19 cellular contexts compared by ENCODE assay signal in the genomic region with DNA sequence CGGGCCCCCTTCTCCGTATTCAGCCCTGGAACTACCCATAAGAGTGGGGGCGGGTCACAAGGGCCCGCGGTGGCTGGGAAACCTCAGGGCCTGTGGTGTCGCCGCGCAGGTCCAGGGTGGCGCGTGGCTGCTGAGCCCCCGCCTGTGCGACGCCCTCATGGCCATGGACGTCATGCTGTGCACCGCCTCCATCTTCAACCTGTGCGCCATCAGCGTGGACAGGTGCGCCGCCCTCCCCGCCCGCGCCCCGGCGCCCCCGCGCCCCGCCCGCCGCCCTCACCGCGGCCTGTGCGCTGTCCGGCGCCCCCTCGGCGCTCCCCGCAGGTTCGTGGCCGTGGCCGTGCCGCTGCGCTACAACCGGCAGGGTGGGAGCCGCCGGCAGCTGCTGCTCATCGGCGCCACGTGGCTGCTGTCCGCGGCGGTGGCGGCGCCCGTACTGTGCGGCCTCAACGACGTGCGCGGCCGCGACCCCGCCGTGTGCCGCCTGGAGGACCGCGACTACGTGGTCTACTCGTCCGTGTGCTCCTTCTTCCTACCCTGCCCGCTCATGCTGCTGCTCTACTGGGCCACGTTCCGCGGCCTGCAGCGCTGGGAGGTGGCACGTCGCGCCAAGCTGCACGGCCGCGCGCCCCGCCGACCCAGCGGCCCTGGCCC. TPM values are rescaled to one million over a fixed set of nuclear protein-coding genes. Genes with fewer than 3 reads are reported as not detected.
A peak's percentile ranks its signal among the peaks of the same experiment; 100 is the strongest.
DNase-seq lines count a peak whose midpoint lies in the region; ATAC-seq and TF ChIP-seq lines count a peak whose summit lies in the region.
"Had no signal": no experiment of that assay in that cellular context is flagged by ENCODE, and none has a peak within 500 bp of the region (broad histone marks: within the 10 kb centered on the region; RNA-seq: fewer than 3 reads in every experiment).

No MANE protein-coding gene starts in this region.

- no peak overlapping the region for H3K27ac Mint-ChIP-seq in CD4-positive, alpha-beta T cell
- H3K27ac Mint-ChIP-seq in naive B cell, result no peak overlapping the region
- H3K27ac Mint-ChIP-seq in activated naive CD8-positive, alpha-beta T cell treated with anti-CD3 and anti-CD28 coated beads, Interleukin-2, amount 50 U/mL, for 24 hours, result no peak overlapping the region

- no peak for DNase-seq in CD4-positive, alpha-beta T cell
- DNase-seq in H7 (peak; percentile 83), choroid plexus epithelial cell (ENCODE audit: low read depth) (peak; percentile 20), naive B cell (no peak), NCI-H82 treated with DMSO at 0.1 percent for 48 hours (lab: John Stamatoyannopoulos, UW; ENCODE audit: unreplicated experiment) (no peak), GDM1 (lab: John Stamatoyannopoulos, UW) (no peak), SIG-M5 (lab: John Stamatoyannopoulos, UW) (no peak)
- DNase-seq in activated naive CD8-positive, alpha-beta T cell treated with anti-CD3 and anti-CD28 coated beads, Interleukin-2, amount 50 U/mL, for 24 hours, result no peak
- DNase-seq: activated effector memory CD4-positive, alpha-beta T cell treated with Interleukin-2 at 50 U/mL for 16 hours; CD4-positive, CD25-positive, alpha-beta regulatory T cell; gastrocnemius medialis; GF-D8; left cardiac atrium; NCI-H187 treated with DMSO at 0.1 percent for 48 hours; NCI-H510A treated with DMSO at 0.1 percent for 48 hours had no signal

- H3K27me3 ChIP-seq in CD4-positive, alpha-beta T cell (ENCODE audit: control insufficient read depth, insufficient read depth, low read length), result peaks cover 29% of the 10 kb centered on the region
- H3K27me3 ChIP-seq in H7 (ENCODE audit: control insufficient read depth, insufficient read depth, low read length), result peaks cover 33% of the 10 kb centered on the region

- no peak overlapping the region for H3K27ac ChIP-seq in CD4-positive, alpha-beta T cell (ENCODE audit: low read depth, low read length)
- H3K27ac ChIP-seq: breast epithelium, gastrocnemius medialis, skin epidermis had no signal

- no peaks in the 10 kb centered on the region for H3K9me3 ChIP-seq in CD4-positive, alpha-beta T cell (ENCODE audit: control insufficient read depth, low read length)
- H3K9me3 ChIP-seq: breast epithelium, gastrocnemius medialis, HAP-1 had no signal

- no peaks in the 10 kb centered on the region for H3K36me3 Mint-ChIP-seq in CD4-positive, alpha-beta T cell (ENCODE audit: low read depth)
- H3K36me3 Mint-ChIP-seq in naive B cell, result peaks cover 0 to 8% of the 10 kb centered on the region in 2 donors
- H3K36me3 Mint-ChIP-seq in activated naive CD8-positive, alpha-beta T cell treated with anti-CD3 and anti-CD28 coated beads, Interleukin-2, amount 50 U/mL, for 24 hours (ENCODE audit: low read depth), result peaks cover 4% of the 10 kb centered on the region
- H3K36me3 Mint-ChIP-seq: CD4-positive, CD25-positive, alpha-beta regulatory T cell had no signal

- POLR2A ChIA-PET in CD4-positive, alpha-beta T cell (lab: Charles Lee), result interaction anchor here (0.6 kb wide), 1 partner anchor 75 kb away, joined by 3 read pairs; no protein-coding TSS in a partner anchor

- CTCF ChIA-PET in CD4-positive, alpha-beta T cell (lab: Charles Lee), result no interaction called here

- intact Hi-C loops in CD4-positive, alpha-beta T cell (cut with DNase I, micrococcal nuclease), result no loop called here

- H3K4me3 ChIP-seq in H7 (ENCODE audit: insufficient read depth, low read depth, low read length), result peak overlapping the region; percentile 20; the same call in 1 of the 2 replicates
- H3K4me3 ChIP-seq in choroid plexus epithelial cell (ENCODE audit: low read depth, low read length), result peak overlapping the region; percentile 8
- H3K4me3 ChIP-seq: gastrocnemius medialis, HAP-1, skin epidermis had no signal

- H3K4me1 Mint-ChIP-seq in CD4-positive, alpha-beta T cell (ENCODE audit: low read depth), result peaks cover 12% of the 10 kb centered on the region
- H3K4me1 Mint-ChIP-seq in naive B cell, result peaks cover 15 to 18% (median 15%) of the 10 kb centered on the region in 3 donors
- peaks cover 17% of the 10 kb centered on the region for H3K4me1 Mint-ChIP-seq in activated naive CD8-positive, alpha-beta T cell treated with anti-CD3 and anti-CD28 coated beads, Interleukin-2, amount 50 U/mL, for 24 hours

- no peak overlapping the region for H3K4me3 Mint-ChIP-seq in CD4-positive, alpha-beta T cell
- H3K4me3 Mint-ChIP-seq in naive B cell, result peak overlapping the region in 5 of 8 donors; percentile 19 to 80 (median 35)
- H3K4me3 Mint-ChIP-seq in activated naive CD8-positive, alpha-beta T cell treated with anti-CD3 and anti-CD28 coated beads, Interleukin-2, amount 50 U/mL, for 24 hours, result no peak overlapping the region

- ATAC-seq in CD4-positive, alpha-beta T cell (ENCODE audit: poor library complexity), result peak; percentile 30
- peak; percentile 14 to 18 for ATAC-seq in naive B cell (ENCODE audit: low read depth in 2 of 2)
- no peak for ATAC-seq in activated naive CD8-positive, alpha-beta T cell treated with anti-CD3 and anti-CD28 coated beads, Interleukin-2, amount 50 U/mL, for 24 hours
- ATAC-seq: gastrocnemius medialis, left cardiac atrium had no signal

- no peaks in the 10 kb centered on the region for H3K9me3 Mint-ChIP-seq in CD4-positive, alpha-beta T cell
- no peaks in the 10 kb centered on the region for H3K9me3 Mint-ChIP-seq in naive B cell
- H3K9me3 Mint-ChIP-seq in activated naive CD8-positive, alpha-beta T cell treated with anti-CD3 and anti-CD28 coated beads, Interleukin-2, amount 50 U/mL, for 24 hours, result no peaks in the 10 kb centered on the region
- H3K9me3 Mint-ChIP-seq: CD4-positive, CD25-positive, alpha-beta regulatory T cell had no signal

- H3K36me3 ChIP-seq in H7 (replicated peaks; ENCODE audit: control insufficient read depth, insufficient read depth, low read length), result no peaks in the 10 kb centered on the region
- H3K36me3 ChIP-seq: breast epithelium, gastrocnemius medialis had no signal

- peaks cover 40% of the 10 kb centered on the region for H3K27me3 Mint-ChIP-seq in CD4-positive, alpha-beta T cell
- peaks cover 8 to 39% (median 29%) of the 10 kb centered on the region in 3 donors for H3K27me3 Mint-ChIP-seq in naive B cell
- peaks cover 26% of the 10 kb centered on the region for H3K27me3 Mint-ChIP-seq in activated naive CD8-positive, alpha-beta T cell treated with anti-CD3 and anti-CD28 coated beads, Interleukin-2, amount 50 U/mL, for 24 hours

- TF ChIP-seq CTCF in CD4-positive, alpha-beta T cell (IDR thresholded peaks at IDR 0.05), result no peak
- TF ChIP-seq CTCF in choroid plexus epithelial cell (conservative IDR thresholded peaks at IDR 0.05; ENCODE audit: low read depth, low read length), result no peak

RNA-seq across cellular contexts. Expression of a gene that starts 2.4 kb away (rescaled TPM):
- total RNA-seq in CD4-positive, alpha-beta T cell, result under 1 TPM; 0.70 to 0.82 TPM
- 1.8 and 2.1 TPM in 2 replicates for total RNA-seq in H7 (2014; rRNA removed; shearing (Covaris generic))
- not detected for polyA plus RNA-seq in naive B cell (ENCODE audit: low read depth in 6 of 6)
- total RNA-seq: CD4-positive, CD25-positive, alpha-beta regulatory T cell; gastrocnemius medialis had no signal
- polyA plus RNA-seq: CD4-positive, CD25-positive, alpha-beta regulatory T cell; neural cell had no signal

RNA-seq across cellular contexts. Expression of a gene that starts 12.5 kb away (rescaled TPM):
- not detected for total RNA-seq in CD4-positive, alpha-beta T cell
- not detected in 2 replicates for total RNA-seq in H7 (2014; rRNA removed; shearing (Covaris generic))
- polyA plus RNA-seq in naive B cell (ENCODE audit: low read depth in 6 of 6), result not detected
- total RNA-seq: breast epithelium; CD4-positive, CD25-positive, alpha-beta regulatory T cell; gastrocnemius medialis; left cardiac atrium had no signal
- polyA plus RNA-seq: CD4-positive, CD25-positive, alpha-beta regulatory T cell; neural cell had no signal

RNA-seq across cellular contexts. Expression of a gene that starts 14.7 kb away (rescaled TPM):
- not detected for total RNA-seq in CD4-positive, alpha-beta T cell
- not detected in 2 replicates for total RNA-seq in H7 (2014; rRNA removed; shearing (Covaris generic))
- not detected for polyA plus RNA-seq in naive B cell (ENCODE audit: low read depth in 6 of 6)
- total RNA-seq: CD4-positive, CD25-positive, alpha-beta regulatory T cell; left cardiac atrium had no signal
- polyA plus RNA-seq: CD4-positive, CD25-positive, alpha-beta regulatory T cell; neural cell had no signal

RNA-seq across cellular contexts. Expression of a gene that starts 23.7 kb away (rescaled TPM):
- total RNA-seq in CD4-positive, alpha-beta T cell, result 10 to 100 TPM; 36.5 to 37.7 TPM
- 13.6 and 14.6 TPM in 2 replicates for total RNA-seq in H7 (2014; rRNA removed; shearing (Covaris generic))
- 10 to 100 TPM; 28.5 to 89.8 (median 50.2) TPM for polyA plus RNA-seq in naive B cell (ENCODE audit: low read depth in 6 of 6)

RNA-seq across cellular contexts. Expression of a gene that starts 55.6 kb away (rescaled TPM):
- 10 to 100 TPM; 68.4 to 79.6 TPM for total RNA-seq in CD4-positive, alpha-beta T cell
- 69.0 and 74.6 TPM in 2 replicates for total RNA-seq in H7 (2014; rRNA removed; shearing (Covaris generic))
- polyA plus RNA-seq in naive B cell (ENCODE audit: low read depth in 6 of 6), result 10 to 100 TPM; 16.7 to 39.8 (median 24.7) TPM

Comparison
In these comparisons a context has a peak if more than half of its experiments do, and no peak if none do; other contexts are left out.
1. DNase-seq: peak in H7 (single experiment) and choroid plexus epithelial cell (single experiment); none in CD4-positive, alpha-beta T cell (0 of 10), naive B cell (single experiment), NCI-H82 treated with DMSO at 0.1 percent for 48 hours (single experiment), activated naive CD8-positive, alpha-beta T cell treated with anti-CD3 and anti-CD28 coated beads, Interleukin-2, amount 50 U/mL, for 24 hours (single experiment), GDM1 (single experiment) and SIG-M5 (single experiment).
2. H3K4me3 Mint-ChIP-seq: peak in naive B cell (5 of 8); none in CD4-positive, alpha-beta T cell (single experiment) and activated naive CD8-positive, alpha-beta T cell treated with anti-CD3 and anti-CD28 coated beads, Interleukin-2, amount 50 U/mL, for 24 hours (single experiment).